In the genomic region with DNA sequence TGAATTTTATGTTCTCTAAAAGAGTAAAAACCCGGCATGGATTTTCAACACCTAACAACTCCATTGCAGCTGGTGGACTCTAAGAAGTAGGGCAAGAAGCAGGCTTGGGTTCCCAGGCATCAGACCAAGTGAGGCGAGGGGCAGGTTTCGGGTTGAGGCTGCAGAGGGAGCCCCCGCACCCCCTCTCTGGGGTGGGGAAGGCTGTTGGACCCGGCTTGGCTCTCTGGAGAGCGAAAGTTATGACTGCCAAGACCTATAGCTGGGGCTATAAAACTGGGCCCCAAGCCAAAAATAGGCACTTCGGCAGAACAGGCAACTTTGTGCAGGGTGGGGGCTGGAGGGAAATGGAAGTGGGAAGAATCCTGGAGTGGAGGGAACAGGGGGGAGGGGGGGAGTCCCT, we compare ENCODE assay signal across 8 cellular contexts. TPM values are rescaled to one million over a fixed set of nuclear protein-coding genes. Genes with fewer than 3 reads are reported as not detected.
DNase-seq lines count a peak whose midpoint lies in the region; ATAC-seq, FAIRE-seq and TF ChIP-seq lines count a peak whose summit lies in the region.
"Not testable (repeated sequence)": the region's sequence is repeated elsewhere in the genome, so short reads cannot be mapped to it uniquely, and the experiment has no call there.

No MANE protein-coding gene starts in this region.

- not testable (repeated sequence) for H3K27me3 Mint-ChIP-seq in CD4-positive, alpha-beta memory T cell; T-helper 17 cell
- H3K27me3 Mint-ChIP-seq in activated naive CD8-positive, alpha-beta T cell treated with anti-CD3 and anti-CD28 coated beads, Interleukin-2, amount 10 ng/mL, durations not matched to agents 7 days and 5 days: peaks cover 47% of the 10 kb centered on the region

- POLR2A ChIA-PET in CD4-positive, alpha-beta memory T cell (lab: Charles Lee; ENCODE audit: partially characterized antibody): interaction anchor here (0.6 kb wide), 1 partner anchor 71 kb away, joined by 3 read pairs; the partner anchor contains the start of gene ASF1B
- POLR2A ChIA-PET in activated naive CD8-positive, alpha-beta T cell treated with anti-CD3 and anti-CD28 coated beads, Interleukin-2, amount 10 ng/mL, durations not matched to agents 7 days and 5 days (lab: Charles Lee): interaction anchor here (0.6 to 0.7 kb wide), 2 partner anchors 154 to 356 kb away, joined by 3 to 4 read pairs; no protein-coding TSS in a partner anchor
- POLR2A ChIA-PET in H1 (lab: Charles Lee; ENCODE audit: partially characterized antibody): not testable (repeated sequence)

- TF ChIP-seq POLR2A in H1 (IDR thresholded peaks at IDR 0.05; ENCODE audit: control extremely low read depth in 1 of 2, low read depth in 2 of 2, low read length in 2 of 2): not testable (repeated sequence)

- H3K4me2 ChIP-seq in H1 (ENCODE audit: insufficient read depth in 1 of 2, low read depth in 2 of 2, low read length in 2 of 2): peak overlapping the region in 1 of 2 experiments; percentile 48

- ATAC-seq in T-helper 17 cell: peak; percentile 16
- not testable (repeated sequence) for ATAC-seq in activated naive CD8-positive, alpha-beta T cell treated with anti-CD3 and anti-CD28 coated beads, Interleukin-2, amount 10 ng/mL, durations not matched to agents 7 days and 5 days (ENCODE audit: low read depth); thoracic aorta (ENCODE audit: insufficient number of reproducible peaks, low FRiP score, low read depth)
- peak; percentile 43 for ATAC-seq in left colon
- ATAC-seq in pancreas: peak in 3 of 4 donors; percentile 1 to 4 (median 2)

- not testable (repeated sequence) for H2BK12ac ChIP-seq in H1 (ENCODE audit: low read depth, low read length)

- H4K8ac ChIP-seq in H1 (ENCODE audit: extremely low read depth, insufficient read depth, low read length): not testable (repeated sequence)

- not testable (repeated sequence) for H3K27ac ChIP-seq in CD4-positive, alpha-beta memory T cell (ENCODE audit: low read depth, low read length); HUES6 (ENCODE audit: low read depth, low read length); pancreas; thoracic aorta
- 0 out of 2 replicates have a peak overlapping the region, but pooled peaks have one; percentile 51 for H3K27ac ChIP-seq in H1 (ENCODE audit: low read depth, low read length)

- not testable (repeated sequence) for H3K36me3 Mint-ChIP-seq in CD4-positive, alpha-beta memory T cell; T-helper 17 cell (ENCODE audit: low read depth); activated naive CD8-positive, alpha-beta T cell treated with anti-CD3 and anti-CD28 coated beads, Interleukin-2, amount 10 ng/mL, durations not matched to agents 7 days and 5 days

- H2BK5ac ChIP-seq in H1 (ENCODE audit: low read depth, low read length): not testable (repeated sequence)

- H3K4me1 Mint-ChIP-seq in CD4-positive, alpha-beta memory T cell: peaks cover 10 to 51% (median 31%) of the 10 kb centered on the region in 4 donors
- H3K4me1 Mint-ChIP-seq in T-helper 17 cell: peaks cover 28% of the 10 kb centered on the region
- H3K4me1 Mint-ChIP-seq in activated naive CD8-positive, alpha-beta T cell treated with anti-CD3 and anti-CD28 coated beads, Interleukin-2, amount 10 ng/mL, durations not matched to agents 7 days and 5 days: peaks cover 13% of the 10 kb centered on the region

- not testable (repeated sequence) for H3K9me3 ChIP-seq in CD4-positive, alpha-beta memory T cell (ENCODE audit: control insufficient read depth in 1 of 2, low read length in 2 of 2); HUES6 (ENCODE audit: control insufficient read depth, insufficient read depth, low read depth, low read length); T-helper 17 cell (ENCODE audit: control insufficient read depth, low read length, poor library complexity, severe bottlenecking); H1 (ENCODE audit: insufficient read depth in 2 of 2, low read depth in 1 of 2, low read length in 1 of 2); pancreas; thoracic aorta

- H3K23me2 ChIP-seq in H1 (ENCODE audit: low read depth, low read length): not testable (repeated sequence)

- peaks cover 20 to 28% of the 10 kb centered on the region in 2 experiments for H3K79me2 ChIP-seq in H1 (ENCODE audit: control insufficient read depth in 1 of 2, insufficient read depth in 2 of 2, low read length in 2 of 2)

- TF ChIP-seq EP300 in H1 (IDR thresholded peaks at IDR 0.05; ENCODE audit: borderline replicate concordance in 1 of 2, low read depth in 2 of 2, low read length in 2 of 2): not testable (repeated sequence)

- TF ChIP-seq CTCF in H1 (IDR thresholded peaks at IDR 0.05; ENCODE audit: control extremely low read depth in 1 of 3, insufficient read depth in 1 of 3, low read depth in 1 of 3, low read length in 3 of 3); pancreas (IDR thresholded peaks at IDR 0.05); thoracic aorta (IDR thresholded peaks at IDR 0.05): not testable (repeated sequence)

- H2AK5ac ChIP-seq in H1 (ENCODE audit: low read depth, low read length): not testable (repeated sequence)

- peak overlapping the region; percentile 84 to 98 (median 95) for H3K27ac Mint-ChIP-seq in CD4-positive, alpha-beta memory T cell
- H3K27ac Mint-ChIP-seq in T-helper 17 cell: peak overlapping the region; percentile 77
- not testable (repeated sequence) for H3K27ac Mint-ChIP-seq in activated naive CD8-positive, alpha-beta T cell treated with anti-CD3 and anti-CD28 coated beads, Interleukin-2, amount 10 ng/mL, durations not matched to agents 7 days and 5 days

- H3K4ac ChIP-seq in H1 (replicated peaks; ENCODE audit: insufficient read length, low read depth, low read length): not testable (repeated sequence)

- not testable (repeated sequence) for H4K91ac ChIP-seq in H1 (replicated peaks; ENCODE audit: insufficient read length, low read length)

- H3K23ac ChIP-seq in H1 (ENCODE audit: insufficient read length): not testable (repeated sequence)

- H2AFZ ChIP-seq in H1 (ENCODE audit: low read length): not testable (repeated sequence)

- H3K4me1 ChIP-seq in CD4-positive, alpha-beta memory T cell (ENCODE audit: insufficient read depth, low read length): peaks cover 16% of the 10 kb centered on the region
- H3K4me1 ChIP-seq in HUES6 (ENCODE audit: control insufficient read depth, insufficient read depth, low read length) (peaks cover 11% of the 10 kb centered on the region), H1 (replicated peaks in 1 of 4; ENCODE audit: control insufficient read depth in 3 of 4, insufficient read depth in 4 of 4, low read length in 3 of 4) (peaks cover 0 to 27% (median 15%) of the 10 kb centered on the region in 4 experiments; a peak in 6 of 7 replicates), thoracic aorta (ENCODE audit: control insufficient read depth in 1 of 2, low read depth in 2 of 2) (peaks cover 6 to 15% of the 10 kb centered on the region in 2 donors)
- not testable (repeated sequence) for H3K4me1 ChIP-seq in pancreas

- H4K20me1 ChIP-seq in H1 (replicated peaks in 1 of 2; ENCODE audit: control insufficient read depth in 1 of 2, insufficient read depth in 2 of 2, low read length in 2 of 2): not testable (repeated sequence)

- H3K27me3 ChIP-seq in CD4-positive, alpha-beta memory T cell (ENCODE audit: insufficient read depth, low read length); H1 (replicated peaks in 1 of 4; ENCODE audit: control insufficient read depth in 3 of 4, extremely low read depth in 1 of 4, insufficient read depth in 3 of 4, low read length in 3 of 4); pancreas; thoracic aorta (replicated peaks; ENCODE audit: insufficient read depth): not testable (repeated sequence)
- H3K27me3 ChIP-seq in HUES6 (ENCODE audit: control insufficient read depth, insufficient read depth, low read length): peaks cover 12% of the 10 kb centered on the region; the same call in 1 of the 2 replicates

- TF ChIP-seq RAD21 in H1 (IDR thresholded peaks at IDR 0.05 in 1 of 2, conservative IDR thresholded peaks at IDR 0.05 in 1 of 2; ENCODE audit: low read depth in 2 of 2, low read length in 2 of 2): not testable (repeated sequence)

- CTCF ChIA-PET in CD4-positive, alpha-beta memory T cell (lab: Charles Lee; ENCODE audit: partially characterized antibody): not testable (repeated sequence)
- CTCF ChIA-PET in H1 (lab: Charles Lee; ENCODE audit: partially characterized antibody): interaction anchor here (0.7 to 1.4 kb wide), 2 partner anchors 92 to 141 kb away, joined by 3 to 6 read pairs; no protein-coding TSS in a partner anchor

- peak overlapping the region; percentile 90 to 97 (median 94) for H3K4me3 Mint-ChIP-seq in CD4-positive, alpha-beta memory T cell
- peak overlapping the region; percentile 97 for H3K4me3 Mint-ChIP-seq in T-helper 17 cell
- peak overlapping the region; percentile 85 for H3K4me3 Mint-ChIP-seq in activated naive CD8-positive, alpha-beta T cell treated with anti-CD3 and anti-CD28 coated beads, Interleukin-2, amount 10 ng/mL, durations not matched to agents 7 days and 5 days

- DNase-seq in CD4-positive, alpha-beta memory T cell; T-helper 17 cell; activated naive CD8-positive, alpha-beta T cell treated with anti-CD3 and anti-CD28 coated beads, Interleukin-2, amount 10 ng/mL, durations not matched to agents 7 days and 5 days; H1 (ENCODE audit: low read depth in 1 of 2, low spot score in 2 of 2); thoracic aorta (ENCODE audit: low spot score): not testable (repeated sequence)
- DNase-seq in left colon (peak; percentile 39 to 46), pancreas (peak in 2 of 6 donors; percentile 35 to 55)

- H3K18ac ChIP-seq in H1 (ENCODE audit: extremely low read depth, low read length): not testable (repeated sequence)

- H3K14ac ChIP-seq in H1 (ENCODE audit: insufficient read length): not testable (repeated sequence)

- not testable (repeated sequence) for H3K9ac ChIP-seq in HUES6 (ENCODE audit: low read length); H1 (replicated peaks in 1 of 4; ENCODE audit: extremely low read depth in 1 of 4, low read depth in 3 of 4, low read length in 3 of 4)

- H2BK15ac ChIP-seq in H1 (ENCODE audit: low read length): not testable (repeated sequence)

- H4K5ac ChIP-seq in H1 (ENCODE audit: insufficient read length, low read depth, low read length): not testable (repeated sequence)

- peak overlapping the region in 1 of 2 donors; percentile 89 for H3K4me3 ChIP-seq in CD4-positive, alpha-beta memory T cell (ENCODE audit: low read length in 2 of 2)
- peak overlapping the region; percentile 58 for H3K4me3 ChIP-seq in HUES6 (ENCODE audit: low read depth, low read length)
- peak overlapping the region in 2 of 4 experiments; percentile 73 to 84; a peak in 2 of 8 replicates for H3K4me3 ChIP-seq in H1 (ENCODE audit: extremely low read depth in 1 of 4, insufficient read depth in 2 of 4, low read depth in 3 of 4, low read length in 4 of 4)
- H3K4me3 ChIP-seq in pancreas: peak overlapping the region in 1 of 4 donors; percentile 49
- peak overlapping the region; percentile 85 for H3K4me3 ChIP-seq in thoracic aorta

- FAIRE-seq in H1 (lab: Jason Lieb, UNC): peak; percentile 68
- FAIRE-seq in pancreas (lab: Jason Lieb, UNC): not testable (repeated sequence)

- H3K56ac ChIP-seq in H1 (replicated peaks; ENCODE audit: insufficient read length, low read depth, low read length): not testable (repeated sequence)

- not testable (repeated sequence) for H2BK120ac ChIP-seq in H1 (replicated peaks; ENCODE audit: low read depth, low read length)

- H2BK20ac ChIP-seq in H1 (ENCODE audit: low read length): not testable (repeated sequence)

- intact Hi-C loops in CD4-positive, alpha-beta memory T cell (cut with micrococcal nuclease): loop anchor here (1.0 to 10.0 kb wide), 5 partner anchors 13 to 277 kb away; partner anchors contain the start of gene SAMD1
- intact Hi-C loops in left colon (cut with DNase I, micrococcal nuclease); pancreas (cut with DNase I): not testable (repeated sequence)

- H3K79me1 ChIP-seq in H1 (ENCODE audit: low read depth, low read length): not testable (repeated sequence)

- WGBS in H1 (ENCODE audit: extremely low coverage in 1 of 2, insufficient coverage in 1 of 2, insufficient read length in 1 of 2, insufficient replicate concordance in 2 of 2, low coverage in 1 of 2, low lambda C conversion rate in 2 of 2, missing lambda C conversion rate in 1 of 2), 2 experiments: 63% methylated on average over 6 of the region's 7 CpGs; no CpG with 5 or more reads in 1 of the 2 experiments
- WGBS in pancreas, 2 donors: 38 to 50% methylated on average over 7 of the region's 7 CpGs

- not testable (repeated sequence) for H3K9me3 Mint-ChIP-seq in CD4-positive, alpha-beta memory T cell; activated naive CD8-positive, alpha-beta T cell treated with anti-CD3 and anti-CD28 coated beads, Interleukin-2, amount 10 ng/mL, durations not matched to agents 7 days and 5 days

- not testable (repeated sequence) for H3K36me3 ChIP-seq in CD4-positive, alpha-beta memory T cell (ENCODE audit: insufficient read depth, low read length); HUES6 (ENCODE audit: control insufficient read depth, insufficient read depth, low read length); H1 (ENCODE audit: control insufficient read depth in 2 of 4, insufficient read depth in 4 of 4, low read length in 3 of 4); pancreas; thoracic aorta

RNA-seq across cellular contexts. Expression of gene ADGRL1, which starts 1.8 kb away (rescaled TPM):
- 10 to 100 TPM; 19.3 to 22.0 TPM for total RNA-seq in CD4-positive, alpha-beta memory T cell
- polyA plus RNA-seq in CD4-positive, alpha-beta memory T cell: 1 to 10 TPM in 1 of 2 donors, under 1 TPM in 1; 0.55 to 1.3 TPM
- total RNA-seq in T-helper 17 cell (10 to 100 TPM; 14.9 to 30.8 TPM), left colon (10 to 100 TPM; 34.6 to 55.9 TPM), pancreas (10 to 100 TPM in 2 of 6 donors, 1 to 10 TPM in 4; 8.3 to 11.7 (median 9.6) TPM), thoracic aorta (10 to 100 TPM; 15.4 to 15.7 TPM)
- 10 to 100 TPM; 15.0 to 16.4 TPM for total RNA-seq in activated naive CD8-positive, alpha-beta T cell treated with anti-CD3 and anti-CD28 coated beads, Interleukin-2, amount 10 ng/mL, durations not matched to agents 7 days and 5 days
- total RNA-seq in H1 (2021; fragmentation: NEBNext Ultra II Directional; extraction: Animal tissue kit (Norgen Biotek cat#: 25700)): 112 and 119 TPM in 2 replicates
- polyA plus RNA-seq in H1 (2011; rRNA removed) (95.6 and 158 TPM in 2 replicates), pancreas (10 to 100 TPM; 10.1 to 16.8 TPM)
- polyA plus RNA-seq in H1 (2011; cell fraction: cytosol; rRNA removed): 70.7 TPM
- 342 TPM for polyA plus RNA-seq in H1 (2011; cell fraction: nucleus; rRNA removed)
- 42.7 to 97.4 TPM (median 91.9 TPM) in 4 replicates for polyA plus RNA-seq in H1 (2012, experiment 1 of 2)
- 55.8 TPM for polyA plus RNA-seq in H1 (2012, experiment 2 of 2)
- polyA plus RNA-seq in H1 (2013, experiment 1 of 2): 81.7 TPM
- polyA plus RNA-seq in H1 (2013, experiment 2 of 2): 76.2 TPM
- 102 and 137 TPM in 2 replicates for polyA minus RNA-seq in H1 (2011; rRNA and poly(A)+ RNA removed)
- 97.0 TPM for polyA minus RNA-seq in H1 (2011; cell fraction: cytosol; rRNA and poly(A)+ RNA removed)
- polyA minus RNA-seq in H1 (2011; cell fraction: nucleus; rRNA and poly(A)+ RNA removed): 130 TPM
